In the genomic region with DNA sequence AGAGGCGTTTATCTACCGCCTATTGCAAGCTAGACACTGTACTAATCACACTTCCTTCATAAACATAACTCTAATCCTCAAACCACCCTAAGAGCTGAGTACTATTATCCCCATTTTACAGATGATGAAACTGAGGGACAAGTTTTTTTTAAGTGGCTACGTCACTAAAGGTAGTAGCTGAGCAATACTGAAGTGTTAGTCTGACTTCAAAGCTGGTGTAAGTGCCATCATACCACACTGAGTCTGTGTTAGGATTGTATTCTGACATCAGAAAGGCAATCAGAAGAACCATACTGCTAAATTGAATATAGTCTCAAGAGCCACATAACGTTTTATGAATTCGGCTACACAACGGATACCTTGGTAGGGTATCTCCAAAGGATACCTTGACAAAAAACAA, we compare ENCODE assay signal across 8 cellular contexts. TPM values are rescaled to one million over a fixed set of nuclear protein-coding genes. Genes with fewer than 3 reads are reported as not detected.
A peak's percentile ranks its signal among the peaks of the same experiment; 100 is the strongest.
DNase-seq lines count a peak whose midpoint lies in the region; ATAC-seq and TF ChIP-seq lines count a peak whose summit lies in the region.
"Had no signal": no experiment of that assay in that cellular context is flagged by ENCODE, and none has a peak within 500 bp of the region (broad histone marks: within the 10 kb centered on the region; RNA-seq: fewer than 3 reads in every experiment).

No MANE protein-coding gene starts in this region.

- in situ Hi-C loops in GM23248 (cut with MboI), result no loop called here

- no peaks in the 10 kb centered on the region for H3K36me3 ChIP-seq in GM23248 (ENCODE audit: low read depth)

- H3K9me3 ChIP-seq in GM23248 (ENCODE audit: low read depth), result no peaks in the 10 kb centered on the region

- H3K4me2 ChIP-seq in GM23248 (ENCODE audit: unreplicated experiment), result peak overlapping the region; percentile 90

- H3K27me3 ChIP-seq in GM23248 (replicated peaks; ENCODE audit: insufficient read depth), result no peaks in the 10 kb centered on the region

- H2AFZ ChIP-seq in GM23248, result no peak overlapping the region

- peaks cover 23% of the 10 kb centered on the region for H3K4me1 ChIP-seq in GM23248 (ENCODE audit: insufficient read depth)

- H3K4me3 ChIP-seq in GM23248, result peak overlapping the region; percentile 74
- H3K4me3 ChIP-seq in skeletal muscle cell (ENCODE audit: low read depth, low read length), result peak overlapping the region; percentile 66

- H3K27ac ChIP-seq in GM23248, result peak overlapping the region; percentile 96

- no peaks in the 10 kb centered on the region for H3K9me2 ChIP-seq in GM23248 (ENCODE audit: insufficient read depth)

- peaks cover 66% of the 10 kb centered on the region for H3K79me2 ChIP-seq in GM23248 (ENCODE audit: insufficient read depth)

- peaks cover 25% of the 10 kb centered on the region for H3F3A ChIP-seq in GM23248 (ENCODE audit: insufficient read depth)

- peak overlapping the region; percentile 97 for H3K9ac ChIP-seq in GM23248

- DNase-seq in GM23248 (peak; percentile 13), RKO (ENCODE audit: low spot score) (peak; percentile 84), erythroblast (lab: John Stamatoyannopoulos, UW) (peak; percentile 19 to 42), skeletal muscle cell (ENCODE audit: low read depth) (no peak), KG1 (lab: John Stamatoyannopoulos, UW) (no peak), putamen (ENCODE audit: low spot score) (no peak)

- 89% methylated on average over 6 of the region's 6 CpGs for WGBS in GM23248 (ENCODE audit: low coverage in 1 of 2, low lambda C conversion rate in 2 of 2, missing lambda C conversion rate in 2 of 2), 2 experiments

- ATAC-seq in GM19397 (IDR thresholded peaks at IDR 0.05; ENCODE audit: unreplicated experiment), result no peak
- ATAC-seq: sciatic nerve had no signal

- TF ChIP-seq POLR2A in erythroblast (IDR thresholded peaks at IDR 0.05; ENCODE audit: low read length), result no peak

- no peaks in the 10 kb centered on the region for H4K20me1 ChIP-seq in GM23248 (ENCODE audit: insufficient read depth)

RNA-seq across cellular contexts. Expression of a gene that starts 1.8 kb away (rescaled TPM):
- total RNA-seq in GM23248 (2014; rRNA removed; shearing (Covaris generic)), result 16.9 and 18.2 TPM in 2 replicates
- 8.3 and 9.2 TPM in 2 replicates for polyA plus RNA-seq in GM23248 (2016; fragmentation: Nextera tagmentation; extraction: Ambion mirVana)

Comparison
In these comparisons a context has a peak if more than half of its experiments do, and no peak if none do; other contexts are left out.
1. DNase-seq: peak in GM23248 (single experiment), RKO (single experiment) and erythroblast (2 of 2); none in skeletal muscle cell (single experiment), KG1 (single experiment) and putamen (single experiment).